Comparison of ENCODE assay signal across 17 cellular contexts in genomic region chr20:34797012-34797720, GRCh38.
"Had no signal": no experiment of that assay in that cellular context is flagged by ENCODE, and none has a peak within 500 bp of the region (broad histone marks: within the 10 kb centered on the region; RNA-seq: fewer than 3 reads in every experiment).

No MANE protein-coding gene starts in this region.

- H3K27ac Mint-ChIP-seq: natural killer cell had no signal

- FAIRE-seq: endometrium, islet of Langerhans, small intestine had no signal

- DNase-seq: cortex of kidney; dorsolateral prefrontal cortex; effector CD8-positive, alpha-beta T cell; gastrocnemius medialis; heart right ventricle; hypothalamus; kidney glomerular epithelial cell; natural killer cell; sigmoid colon; small intestine; stimulated activated CD4-positive, alpha-beta T cell treated with anti-CD3 and anti-CD28 coated beads, Interleukin-12 subunit alpha, Interleukin-12 subunit beta, amount 100 ng/mL, for 4 hours; stimulated activated naive CD4-positive, alpha-beta T cell treated with Interleukin-2 at 50 U/mL for 16 hours; trophoblast cell; uterus had no signal

- H3K4me3 Mint-ChIP-seq: natural killer cell, neural crest cell had no signal

- H3K9me3 Mint-ChIP-seq: natural killer cell had no signal

- H3K36me3 Mint-ChIP-seq: natural killer cell had no signal
